8 cellular contexts compared by ENCODE assay signal in genomic region chr1:27001570-27002360, GRCh38.
A peak's percentile ranks its signal among the peaks of the same experiment; 100 is the strongest.
DNase-seq lines count a peak whose midpoint lies in the region; ATAC-seq and TF ChIP-seq lines count a peak whose summit lies in the region.

No MANE protein-coding gene starts in this region.

- H3K27ac ChIP-seq in HL-60 (replicated peaks) (peak overlapping the region; percentile 96), subcutaneous abdominal adipose tissue (ENCODE audit: low read depth, low read length) (no peak overlapping the region)

- no peak overlapping the region for H3K9ac ChIP-seq in subcutaneous abdominal adipose tissue (ENCODE audit: low read length in 5 of 5)

- H3K27me3 ChIP-seq in HL-60 (ENCODE audit: insufficient read depth, poor library complexity, severe bottlenecking): no peaks in the 10 kb centered on the region
- H3K27me3 ChIP-seq in subcutaneous abdominal adipose tissue (ENCODE audit: control insufficient read depth in 5 of 5, insufficient read depth in 4 of 5, low read length in 5 of 5): peaks cover 0 to 2% (median under 1%) of the 10 kb centered on the region in 5 donors

- peaks cover 2 to 44% (median 25%) of the 10 kb centered on the region in 5 donors for H3K4me1 ChIP-seq in subcutaneous abdominal adipose tissue (ENCODE audit: control insufficient read depth in 5 of 5, insufficient read depth in 5 of 5, low read length in 5 of 5)

- H3K4me3 ChIP-seq in HL-60 (replicated peaks; ENCODE audit: insufficient read depth, low read length): no peak overlapping the region
- H3K4me3 ChIP-seq in subcutaneous abdominal adipose tissue (ENCODE audit: low read depth in 1 of 5, low read length in 5 of 5): peak overlapping the region in 3 of 5 donors; percentile 19 to 42 (median 23)

- H3K36me3 ChIP-seq in subcutaneous abdominal adipose tissue (ENCODE audit: control insufficient read depth in 5 of 5, insufficient read depth in 5 of 5, low read length in 5 of 5): no peaks in the 10 kb centered on the region

- H3K9me3 ChIP-seq in subcutaneous abdominal adipose tissue (ENCODE audit: control insufficient read depth in 5 of 5, low read length in 5 of 5): no peaks in the 10 kb centered on the region

- TF ChIP-seq CTCF in HL-60 (IDR thresholded peaks at IDR 0.05; ENCODE audit: insufficient read depth, low read length): no peak

- DNase-seq in HL-60 (ENCODE audit: low read depth in 1 of 2, low spot score in 1 of 2) (peak; percentile 96 to 97), amniotic epithelial cell (ENCODE audit: low read depth) (peak; percentile 50), kidney tubule cell (ENCODE audit: low spot score) (peak; percentile 78), DMS 273 treated with DMSO at 0.1 percent for 48 hours (lab: John Stamatoyannopoulos, UW) (no peak), DMS53 treated with DMSO at 0.1 percent for 48 hours (lab: John Stamatoyannopoulos, UW; ENCODE audit: unreplicated experiment) (no peak)

- ATAC-seq in GM21515 (IDR thresholded peaks at IDR 0.05; ENCODE audit: unreplicated experiment) (no peak), GM19035 (IDR thresholded peaks at IDR 0.05; ENCODE audit: unreplicated experiment) (no peak)

Comparison
In these comparisons a context has a peak if more than half of its experiments do, and no peak if none do; other contexts are left out.
1. DNase-seq: peak in HL-60 (2 of 2), amniotic epithelial cell (single experiment) and kidney tubule cell (single experiment); none in DMS 273 treated with DMSO at 0.1 percent for 48 hours (single experiment) and DMS53 treated with DMSO at 0.1 percent for 48 hours (single experiment).